Comparison of ENCODE assay signal across 11 cellular contexts in genomic region chr3:196246612-196247308, GRCh38. TPM values are rescaled to one million over a fixed set of nuclear protein-coding genes. Genes with fewer than 3 reads are reported as not detected.
A peak's percentile ranks its signal among the peaks of the same experiment; 100 is the strongest.
DNase-seq lines count a peak whose midpoint lies in the region; ATAC-seq and TF ChIP-seq lines count a peak whose summit lies in the region.
"Had no signal": no experiment of that assay in that cellular context is flagged by ENCODE, and none has a peak within 500 bp of the region (broad histone marks: within the 10 kb centered on the region; RNA-seq: fewer than 3 reads in every experiment).

No MANE protein-coding gene starts in this region.

- TF ChIP-seq POLR2A in thyroid gland (IDR thresholded peaks at IDR 0.05) = no peak

- DNase-seq in AG09309 (ENCODE audit: low read depth) = peak; percentile 98
- peak; percentile 56 for DNase-seq in GM03348 (ENCODE audit: low spot score)
- peak; percentile 94 for DNase-seq in RPMI7951 (ENCODE audit: low read depth)
- peak; percentile 82 for DNase-seq in fibroblast of peridontal ligament (ENCODE audit: extremely low read depth)
- no peak for DNase-seq in NCI-H1694 (lab: John Stamatoyannopoulos, UW)
- no peak for DNase-seq in GM13976 (ENCODE audit: low spot score)
- DNase-seq in thyroid gland = no peak
- DNase-seq: Caco-2, Kasumi-1 had no signal

- H3K9me3 ChIP-seq in thyroid gland = no peaks in the 10 kb centered on the region
- H3K9me3 ChIP-seq: Caco-2 had no signal

- in situ Hi-C loops in GM13976 (cut with MboI; ENCODE audit: low sequenced_read_pairs, unreplicated experiment) = no loop called here

- ATAC-seq in GM21529 (IDR thresholded peaks at IDR 0.05; ENCODE audit: unreplicated experiment) = no peak

- intact Hi-C loops in thyroid gland (cut with DNase I) = no loop called here

- no peaks in the 10 kb centered on the region for H3K27me3 ChIP-seq in thyroid gland

- H3K36me3 ChIP-seq in thyroid gland = peaks cover 17 to 21% of the 10 kb centered on the region in 2 donors

- TF ChIP-seq CTCF in AG09309 (IDR thresholded peaks at IDR 0.05; ENCODE audit: control insufficient read depth, insufficient read depth, low read depth, low read length, missing control alignments) (no peak), GM13976 (IDR thresholded peaks at IDR 0.05; ENCODE audit: borderline replicate concordance, control extremely low read depth, extremely low read depth, insufficient read depth, missing control alignments) (no peak), thyroid gland (IDR thresholded peaks at IDR 0.05) (no peak)

- H3K4me3 ChIP-seq in AG09309 (ENCODE audit: control insufficient read depth, low read depth, low read length) = no peak overlapping the region
- H3K4me3 ChIP-seq in thyroid gland (replicated peaks in 1 of 3) = no peak overlapping the region

- H3K4me1 ChIP-seq in thyroid gland = peaks cover 3 to 10% of the 10 kb centered on the region in 2 donors
- H3K4me1 ChIP-seq: Caco-2 had no signal

- peak overlapping the region in 1 of 3 donors; percentile 40 for H3K27ac ChIP-seq in thyroid gland
- H3K27ac ChIP-seq: RWPE1 had no signal

- WGBS in thyroid gland, 2 donors = 90 to 98% methylated on average over 13 of the region's 13 CpGs

RNA-seq across cellular contexts. Expression of gene SLC51A, which starts 30.4 kb away (rescaled TPM):
- total RNA-seq in RPMI7951 (2014; rRNA removed; shearing (Covaris generic)) = not detected in 2 replicates
- under 1 TPM in 2 of 4 donors, not detected in 2; 0.56 to 0.63 TPM for total RNA-seq in thyroid gland
- total RNA-seq: Caco-2 had no signal

RNA-seq across cellular contexts. Expression of gene ZDHHC19, which starts 35.6 kb away (rescaled TPM):
- total RNA-seq in RPMI7951 (2014; rRNA removed; shearing (Covaris generic)) = not detected in 2 replicates
- not detected for total RNA-seq in thyroid gland
- total RNA-seq: Caco-2 had no signal

RNA-seq across cellular contexts. Expression of gene PCYT1A, which starts 40.8 kb away (rescaled TPM):
- total RNA-seq in RPMI7951 (2014; rRNA removed; shearing (Covaris generic)) = 64.6 and 81.6 TPM in 2 replicates
- total RNA-seq in thyroid gland = 10 to 100 TPM; 59.5 to 80.4 (median 73.1) TPM

Comparison
In these comparisons a context has a peak if more than half of its experiments do, and no peak if none do; other contexts are left out.
1. DNase-seq: peak in AG09309 (single experiment), GM03348 (single experiment), RPMI7951 (single experiment) and fibroblast of peridontal ligament (single experiment); none in NCI-H1694 (single experiment), GM13976 (single experiment) and thyroid gland (0 of 2).